ENCODE assay signal across 12 cellular contexts in genomic region chr12:94266796-94267529, GRCh38.
A peak's percentile ranks its signal among the peaks of the same experiment; 100 is the strongest.
DNase-seq lines count a peak whose midpoint lies in the region; ATAC-seq and TF ChIP-seq lines count a peak whose summit lies in the region.
"Had no signal": no experiment of that assay in that cellular context is flagged by ENCODE, and none has a peak within 500 bp of the region (broad histone marks: within the 10 kb centered on the region; RNA-seq: fewer than 3 reads in every experiment).

No MANE protein-coding gene starts in this region.

- peaks cover 3% of the 10 kb centered on the region for H3K9me3 ChIP-seq in trophoblast cell (ENCODE audit: insufficient read depth, low read depth, low read length)
- H3K9me3 ChIP-seq: SJSA1 had no signal

- H2AK5ac ChIP-seq in trophoblast cell (ENCODE audit: low read length): no peak overlapping the region

- ATAC-seq in HG03571 (IDR thresholded peaks at IDR 0.05; ENCODE audit: unreplicated experiment): no peak

- intact Hi-C loops in dendritic cell treated with granulocyte-macrophage colony-stimulating factor and Interleukin-4, amounts not matched to agents 40 ng/mL and 50 ng/mL, for 4 days (cut with micrococcal nuclease): loop anchor here (10.0 kb wide), 1 partner anchor 112 kb away; no protein-coding TSS in a partner anchor

- no peak overlapping the region for H3K4ac ChIP-seq in trophoblast cell (ENCODE audit: low read depth, low read length)

- peaks cover 5% of the 10 kb centered on the region for H3K79me1 ChIP-seq in trophoblast cell (ENCODE audit: low read length)

- H3K9ac ChIP-seq in trophoblast cell (ENCODE audit: low read length): no peak overlapping the region

- H3K4me3 ChIP-seq in BJ (ENCODE audit: low read depth, low read length): no peak overlapping the region
- no peak overlapping the region for H3K4me3 ChIP-seq in trophoblast cell (ENCODE audit: low read depth, low read length)
- H3K4me3 ChIP-seq: SJSA1 had no signal

- H3K27ac ChIP-seq in trophoblast cell (ENCODE audit: low read depth, low read length): peak overlapping the region; percentile 30
- H3K27ac ChIP-seq: SJSA1 had no signal

- H3K27me3 ChIP-seq in BJ (ENCODE audit: control insufficient read depth, insufficient read depth, low read length) (no peaks in the 10 kb centered on the region), trophoblast cell (ENCODE audit: insufficient read depth, low read length) (no peaks in the 10 kb centered on the region)
- H3K27me3 ChIP-seq: SJSA1 had no signal

- H3K4me1 Mint-ChIP-seq in dendritic cell treated with granulocyte-macrophage colony-stimulating factor and Interleukin-4, amounts not matched to agents 40 ng/mL and 50 ng/mL, for 4 days (ENCODE audit: low read depth): peaks cover 65% of the 10 kb centered on the region

- peak; percentile 93 for DNase-seq in BJ (ENCODE audit: low read depth)
- DNase-seq in KBM-7: peak; percentile 30
- peak; percentile 62 to 81 for DNase-seq in trophoblast cell
- DNase-seq in activated CD4-positive, alpha-beta T cell treated with anti-CD3 and anti-CD28 coated beads, Interleukin-2, amount 50 U/mL, for 4 hours: no peak
- no peak for DNase-seq in NCI-H2171 (lab: John Stamatoyannopoulos, UW)
- no peak for DNase-seq in HuH-7.5 (ENCODE audit: low spot score)
- DNase-seq: activated CD8-positive, alpha-beta memory T cell treated with anti-CD3 and anti-CD28 coated beads, Interleukin-2, amount 50 U/mL, for 48 hours; erythroblast; NCI-H2029 treated with DMSO at 0.1 percent for 48 hours had no signal

- H3K36me3 Mint-ChIP-seq in dendritic cell treated with granulocyte-macrophage colony-stimulating factor and Interleukin-4, amounts not matched to agents 40 ng/mL and 50 ng/mL, for 4 days (ENCODE audit: low read depth): no peaks in the 10 kb centered on the region

- H4K12ac ChIP-seq in trophoblast cell (ENCODE audit: low read depth, low read length): no peak overlapping the region

- peak overlapping the region; percentile 22 for H2BK120ac ChIP-seq in trophoblast cell (ENCODE audit: insufficient read depth, low read length, poor library complexity)

- H3K36me3 ChIP-seq in BJ (ENCODE audit: control insufficient read depth, insufficient read depth, low read length): no peaks in the 10 kb centered on the region
- no peaks in the 10 kb centered on the region for H3K36me3 ChIP-seq in trophoblast cell (ENCODE audit: control insufficient read depth in 1 of 2, insufficient read depth in 2 of 2, low read length in 2 of 2)
- H3K36me3 ChIP-seq: SJSA1 had no signal

- H3K4me2 ChIP-seq in trophoblast cell (ENCODE audit: low read length): no peak overlapping the region

- CTCF ChIA-PET in BJ (lab: Yijun Ruan, JAX): interaction anchor here (1.3 kb wide), 1 partner anchor 37 kb away, joined by 3 read pairs; no protein-coding TSS in a partner anchor

- H4K8ac ChIP-seq in trophoblast cell (ENCODE audit: low read depth, low read length): peak overlapping the region; percentile 25

- POLR2A ChIA-PET in BJ (lab: Charles Lee): no interaction called here

- no peaks in the 10 kb centered on the region for H3K79me2 ChIP-seq in trophoblast cell (ENCODE audit: control insufficient read depth, insufficient read depth, low read length, poor library complexity)

- H3K27ac Mint-ChIP-seq in dendritic cell treated with granulocyte-macrophage colony-stimulating factor and Interleukin-4, amounts not matched to agents 40 ng/mL and 50 ng/mL, for 4 days: peak overlapping the region; percentile 24

- H3K23ac ChIP-seq in trophoblast cell (ENCODE audit: low read length): no peak overlapping the region

- in situ Hi-C loops in KBM-7 (cut with MboI; ENCODE audit: low pct_unique_long_range_greater_than_20kb, low sequenced_read_pairs): no loop called here

- H3K18ac ChIP-seq in trophoblast cell (ENCODE audit: low read length): no peak overlapping the region

- no peak overlapping the region for H2BK5ac ChIP-seq in trophoblast cell (ENCODE audit: low read depth, low read length, poor library complexity)

- H3K9me3 Mint-ChIP-seq in dendritic cell treated with granulocyte-macrophage colony-stimulating factor and Interleukin-4, amounts not matched to agents 40 ng/mL and 50 ng/mL, for 4 days: peaks cover 2% of the 10 kb centered on the region

- no peak overlapping the region for H3K14ac ChIP-seq in trophoblast cell (ENCODE audit: low read length)

- no peak overlapping the region for H2BK12ac ChIP-seq in trophoblast cell (ENCODE audit: low read length)

- no peak overlapping the region for H3K4me3 Mint-ChIP-seq in dendritic cell treated with granulocyte-macrophage colony-stimulating factor and Interleukin-4, amounts not matched to agents 40 ng/mL and 50 ng/mL, for 4 days

- peaks cover 12 to 20% of the 10 kb centered on the region in 2 experiments for H3K4me1 ChIP-seq in trophoblast cell (ENCODE audit: control insufficient read depth in 1 of 2, insufficient read depth in 2 of 2, low read length in 2 of 2)

- no peak for TF ChIP-seq CTCF in BJ (IDR thresholded peaks at IDR 0.05; ENCODE audit: insufficient read depth, low read depth, low read length)

- H2AFZ ChIP-seq in trophoblast cell (ENCODE audit: insufficient read depth, low read length, poor library complexity): no peak overlapping the region

- no peaks in the 10 kb centered on the region for H3K27me3 Mint-ChIP-seq in dendritic cell treated with granulocyte-macrophage colony-stimulating factor and Interleukin-4, amounts not matched to agents 40 ng/mL and 50 ng/mL, for 4 days

- WGBS in trophoblast cell (ENCODE audit: extremely low coverage, insufficient coverage, insufficient read length): no CpG with 5 or more reads among the region's 11 CpGs

- no peak overlapping the region for H4K91ac ChIP-seq in trophoblast cell (ENCODE audit: low read depth, low read length)

Comparison
In these comparisons a context has a peak if more than half of its experiments do, and no peak if none do; other contexts are left out.
1. DNase-seq: peak in BJ (single experiment), KBM-7 (single experiment) and trophoblast cell (2 of 2); none in activated CD4-positive, alpha-beta T cell treated with anti-CD3 and anti-CD28 coated beads, Interleukin-2, amount 50 U/mL, for 4 hours (0 of 2), NCI-H2171 (single experiment) and HuH-7.5 (single experiment).